7 cellular contexts compared by ENCODE assay signal in the genomic region with DNA sequence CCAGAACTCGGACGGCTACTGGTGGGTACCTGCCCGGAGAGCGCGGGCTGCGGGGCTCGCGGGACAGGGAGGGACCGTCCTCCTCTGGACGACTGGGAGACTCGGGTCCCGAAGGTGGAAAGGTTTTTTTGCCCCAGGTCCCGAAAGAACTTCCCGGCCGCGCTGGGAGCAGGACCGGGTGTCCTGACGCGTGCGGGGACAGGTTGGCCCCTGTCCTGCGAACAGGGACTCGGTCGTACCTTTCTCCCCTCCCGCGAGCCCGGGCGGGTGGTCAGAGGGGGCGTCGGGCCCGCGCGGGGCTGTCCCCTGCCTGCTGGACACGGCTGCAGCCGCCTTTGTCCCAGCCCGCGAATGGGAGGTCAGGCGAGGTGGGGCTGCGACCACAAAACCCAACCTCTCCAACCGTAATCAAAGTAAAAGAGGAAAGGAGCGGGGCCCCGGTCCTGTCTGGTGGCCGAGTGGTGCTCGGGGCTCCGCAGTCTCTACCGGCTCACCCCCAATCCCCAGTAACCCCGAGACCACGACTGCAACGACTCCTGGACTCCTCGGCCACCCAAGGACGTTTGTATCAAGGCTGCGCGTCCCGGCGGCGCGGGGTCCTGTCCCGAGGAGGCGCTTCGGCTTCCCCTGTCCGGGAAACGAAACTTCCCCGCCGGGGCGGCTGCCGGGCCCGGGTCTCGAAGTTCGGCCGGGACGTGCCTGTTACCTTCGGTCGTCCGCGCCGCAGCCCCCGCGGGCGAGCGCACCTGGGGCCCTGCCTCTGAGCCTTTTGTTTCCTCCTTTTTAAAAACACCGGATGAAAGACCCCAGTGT. TPM values are rescaled to one million over a fixed set of nuclear protein-coding genes. Genes with fewer than 3 reads are reported as not detected.
DNase-seq lines count a peak whose midpoint lies in the region; ATAC-seq and TF ChIP-seq lines count a peak whose summit lies in the region.

No MANE protein-coding gene starts in this region.

- under 1% methylated on average over 67 of the region's 80 CpGs for WGBS in mesenchymal stem cell

- peak overlapping the region; percentile 25 to 32 for H3K4ac ChIP-seq in mesenchymal stem cell (ENCODE audit: low read depth in 1 of 2, low read length in 2 of 2)

- H3K27me3 ChIP-seq in dorsolateral prefrontal cortex (peaks cover 0 to 98% (median 62%) of the 10 kb centered on the region in 45 donors), mesenchymal stem cell (ENCODE audit: control insufficient read depth in 1 of 2, insufficient read depth in 1 of 2, low read length in 2 of 2) (peaks cover 0 to 45% of the 10 kb centered on the region in 2 experiments), upper lobe of right lung (peaks cover 63% of the 10 kb centered on the region)

- H2AFZ ChIP-seq in mesenchymal stem cell (ENCODE audit: low read depth, low read length): peak overlapping the region; percentile 72

- H3K9me3 ChIP-seq in mesenchymal stem cell (ENCODE audit: control insufficient read depth, low read length): no peaks in the 10 kb centered on the region
- H3K9me3 ChIP-seq in upper lobe of right lung: no peaks in the 10 kb centered on the region

- peak overlapping the region; percentile 34 for H4K91ac ChIP-seq in mesenchymal stem cell (ENCODE audit: low read length)

- peak overlapping the region in 1 of 2 experiments; percentile 89 for H3K14ac ChIP-seq in mesenchymal stem cell (ENCODE audit: low read length in 2 of 2)

- H3K27ac ChIP-seq in dorsolateral prefrontal cortex (peak overlapping the region in 22 of 59 donors; percentile 12 to 80 (median 46)), mesenchymal stem cell (ENCODE audit: low read length, poor library complexity, severe bottlenecking) (peak overlapping the region; percentile 63), upper lobe of right lung (peak overlapping the region; percentile 55)

- no peak overlapping the region for H2BK120ac ChIP-seq in mesenchymal stem cell (ENCODE audit: low read depth, low read length)

- peaks cover 0 to 4% of the 10 kb centered on the region in 2 experiments for H3K36me3 ChIP-seq in mesenchymal stem cell (ENCODE audit: control insufficient read depth in 1 of 2, insufficient read depth in 2 of 2, low read depth in 1 of 2, low read length in 2 of 2)
- H3K36me3 ChIP-seq in upper lobe of right lung: no peaks in the 10 kb centered on the region

- peaks cover 10% of the 10 kb centered on the region for H3K79me1 ChIP-seq in mesenchymal stem cell (replicated peaks; ENCODE audit: low read length, poor library complexity, severe bottlenecking)

- peak overlapping the region; percentile 8 to 70 (median 52) for H3K4me3 ChIP-seq in dorsolateral prefrontal cortex
- peak overlapping the region; percentile 70 to 79 for H3K4me3 ChIP-seq in mesenchymal stem cell (ENCODE audit: insufficient read depth in 1 of 2, low read depth in 1 of 2, low read length in 2 of 2)
- peak overlapping the region; percentile 61 for H3K4me3 ChIP-seq in upper lobe of right lung

- no peak for TF ChIP-seq CTCF in dorsolateral prefrontal cortex (IDR thresholded peaks at IDR 0.05 in 54 of 56, conservative IDR thresholded peaks at IDR 0.05 in 2 of 56; ENCODE audit: low read depth in 1 of 56, partially characterized antibody in 56 of 56)
- TF ChIP-seq CTCF in upper lobe of right lung (IDR thresholded peaks at IDR 0.05): no peak

- peak; percentile 15 for ATAC-seq in GM18909 (IDR thresholded peaks at IDR 0.05; ENCODE audit: poor library complexity, unreplicated experiment)
- peak; percentile 6 for ATAC-seq in upper lobe of right lung
- ATAC-seq in GM21717 (IDR thresholded peaks at IDR 0.05; ENCODE audit: unreplicated experiment): no peak

- H3K9ac ChIP-seq in mesenchymal stem cell (ENCODE audit: low read length): peak overlapping the region; percentile 70

- no peak overlapping the region for H2AK5ac ChIP-seq in mesenchymal stem cell (ENCODE audit: low read length, severe bottlenecking)

- intact Hi-C loops in dorsolateral prefrontal cortex (cut with DNase I) (no loop called here), upper lobe of right lung (cut with DNase I) (no loop called here)

- H2BK15ac ChIP-seq in mesenchymal stem cell (ENCODE audit: low read depth, poor library complexity, severe bottlenecking): peak overlapping the region; percentile 80

- H4K8ac ChIP-seq in mesenchymal stem cell (ENCODE audit: low read length): peak overlapping the region; percentile 29

- DNase-seq in NCI-H526 (lab: John Stamatoyannopoulos, UW) (peak; percentile 25 to 81), dorsolateral prefrontal cortex (no peak), mesenchymal stem cell (peak; percentile 46), upper lobe of right lung (peak; percentile 70), T-helper 9 cell (no peak)

- H3K4me2 ChIP-seq in mesenchymal stem cell (ENCODE audit: low read length, poor library complexity, severe bottlenecking): peak overlapping the region; percentile 85

- H3K18ac ChIP-seq in mesenchymal stem cell (ENCODE audit: low read depth in 1 of 2, low read length in 2 of 2): peak overlapping the region in 1 of 2 experiments; percentile 71

- H3K4me1 ChIP-seq in mesenchymal stem cell (ENCODE audit: control insufficient read depth, insufficient read depth, low read depth, low read length): peaks cover 6% of the 10 kb centered on the region
- H3K4me1 ChIP-seq in upper lobe of right lung: peaks cover 20% of the 10 kb centered on the region

- H2BK5ac ChIP-seq in mesenchymal stem cell (ENCODE audit: low read depth, low read length, poor library complexity, severe bottlenecking): peak overlapping the region; percentile 37

- peak overlapping the region in 1 of 2 experiments; percentile 67 for H2BK12ac ChIP-seq in mesenchymal stem cell (ENCODE audit: low read length in 2 of 2)

- H3K23ac ChIP-seq in mesenchymal stem cell (ENCODE audit: low read length in 2 of 2): peak overlapping the region in 1 of 2 experiments; percentile 90

RNA-seq across cellular contexts. Expression of gene DSP, which starts 0.8 kb away (rescaled TPM):
- total RNA-seq in dorsolateral prefrontal cortex (10 to 100 TPM in 16 of 120 experiments, 1 to 10 TPM in 104; 1.2 to 31.8 (median 2.9) TPM), upper lobe of right lung (21.4 TPM)
- 8.5 TPM for polyA plus RNA-seq in mesenchymal stem cell (2013, experiment 1 of 2)
- 7.8 TPM for polyA plus RNA-seq in mesenchymal stem cell (2013, experiment 2 of 2)

RNA-seq across cellular contexts. Expression of gene SNRNP48, which starts 47.7 kb away (rescaled TPM):
- total RNA-seq in dorsolateral prefrontal cortex: 10 to 100 TPM in 102 of 120 experiments, 1 to 10 TPM in 18; 7.9 to 25.1 (median 12.6) TPM
- polyA plus RNA-seq in mesenchymal stem cell (2013, experiment 1 of 2): 9.5 TPM
- polyA plus RNA-seq in mesenchymal stem cell (2013, experiment 2 of 2): 10.3 TPM
- total RNA-seq in upper lobe of right lung: 10.2 TPM

Comparison
In these comparisons a context has a peak if more than half of its experiments do, and no peak if none do; other contexts are left out.
1. DNase-seq: peak in NCI-H526 (2 of 2), mesenchymal stem cell (single experiment) and upper lobe of right lung (single experiment); none in dorsolateral prefrontal cortex (0 of 10) and T-helper 9 cell (single experiment).
2. Peak in every context shown above with its lines, with median percentiles within 50 percentile points of each other: H3K4me3 ChIP-seq.